In genomic region chr1:43171312-43171875, GRCh38 we compare ENCODE assay signal across 8 cellular contexts. TPM values are rescaled to one million over a fixed set of nuclear protein-coding genes. Genes with fewer than 3 reads are reported as not detected.
DNase-seq lines count a peak whose midpoint lies in the region; ATAC-seq and TF ChIP-seq lines count a peak whose summit lies in the region.

No MANE protein-coding gene starts in this region.

- no peaks in the 10 kb centered on the region for H3K27me3 ChIP-seq in body of pancreas
- H3K27me3 ChIP-seq in mesendoderm (ENCODE audit: insufficient read depth, low read length, poor library complexity): no peaks in the 10 kb centered on the region

- H3K4me3 ChIP-seq in body of pancreas: peak overlapping the region; percentile 60 to 94
- H3K4me3 ChIP-seq in mesendoderm (ENCODE audit: low read length): peak overlapping the region; percentile 98

- H3K9ac ChIP-seq in mesendoderm (ENCODE audit: low read length): peak overlapping the region; percentile 91

- peak overlapping the region in 5 of 7 donors; percentile 81 to 97 (median 96) for H3K27ac Mint-ChIP-seq in CD14-positive monocyte

- H3K36me3 Mint-ChIP-seq in CD14-positive monocyte: peaks cover 36 to 43% of the 10 kb centered on the region in 2 donors

- no peak overlapping the region for H3K23ac ChIP-seq in mesendoderm (ENCODE audit: low read length)

- no peak for DNase-seq in CD14-positive monocyte (ENCODE audit: low spot score)
- DNase-seq in body of pancreas: peak in 1 of 4 donors; percentile 12
- DNase-seq in mesendoderm: peak; percentile 31
- DNase-seq in NCI-H2196 treated with DMSO at 0.1 percent for 48 hours (lab: John Stamatoyannopoulos, UW; ENCODE audit: unreplicated experiment): no peak
- DNase-seq in NCI-H187 (lab: John Stamatoyannopoulos, UW): no peak
- DNase-seq in NCI-H1048 (lab: John Stamatoyannopoulos, UW): no peak
- DNase-seq in ureter (ENCODE audit: low spot score): no peak

- H3K4me1 Mint-ChIP-seq in CD14-positive monocyte: peaks cover 17% of the 10 kb centered on the region

- H2BK15ac ChIP-seq in mesendoderm (replicated peaks; ENCODE audit: low read depth): no peak overlapping the region

- H3K27me3 Mint-ChIP-seq in CD14-positive monocyte (ENCODE audit: low read depth in 3 of 3): peaks cover 2 to 11% (median 7%) of the 10 kb centered on the region in 3 donors

- no peak overlapping the region for H4K5ac ChIP-seq in mesendoderm (ENCODE audit: low read length)

- peaks cover 0 to 3% (median 0%) of the 10 kb centered on the region in 7 donors for H3K9me3 Mint-ChIP-seq in CD14-positive monocyte

- WGBS in body of pancreas, 2 donors: 19 to 27% methylated on average over 10 to 17 of the region's 17 CpGs
- WGBS in mesendoderm (ENCODE audit: extremely low coverage, insufficient coverage, low lambda C conversion rate): no CpG with 5 or more reads among the region's 17 CpGs

- no peak overlapping the region for H2BK120ac ChIP-seq in mesendoderm (ENCODE audit: low read depth, low read length)

- H3K56ac ChIP-seq in mesendoderm (ENCODE audit: low read length): peak overlapping the region; percentile 96

- H3K4me1 ChIP-seq in body of pancreas (peaks cover 16% of the 10 kb centered on the region), mesendoderm (ENCODE audit: control insufficient read depth, low read depth, low read length) (no peaks in the 10 kb centered on the region)

- H3K4me2 ChIP-seq in mesendoderm (ENCODE audit: low read length): peak overlapping the region; percentile 99

- ATAC-seq in HG03469 (IDR thresholded peaks at IDR 0.05; ENCODE audit: unreplicated experiment) (peak; percentile 10), body of pancreas (no peak)

- H3K36me3 ChIP-seq in body of pancreas (replicated peaks in 1 of 2; ENCODE audit: insufficient read depth in 1 of 2, low read depth in 2 of 2): peaks cover 0 to 14% of the 10 kb centered on the region in 2 donors
- H3K36me3 ChIP-seq in mesendoderm (ENCODE audit: control insufficient read depth, insufficient read depth, low read length): peaks cover 5% of the 10 kb centered on the region

- TF ChIP-seq POLR2A in body of pancreas (IDR thresholded peaks at IDR 0.05): no peak

- no peak overlapping the region for H4K8ac ChIP-seq in mesendoderm (ENCODE audit: low read depth, low read length)

- no peak overlapping the region for H2BK5ac ChIP-seq in mesendoderm (ENCODE audit: low read length)

- H3K4ac ChIP-seq in mesendoderm (ENCODE audit: low read depth, low read length): no peak overlapping the region

- TF ChIP-seq CTCF in CD14-positive monocyte (IDR thresholded peaks at IDR 0.05): no peak
- TF ChIP-seq CTCF in body of pancreas (IDR thresholded peaks at IDR 0.05): no peak

- H3K79me2 ChIP-seq in mesendoderm (ENCODE audit: control insufficient read depth, insufficient read depth, low read length): peaks cover 19% of the 10 kb centered on the region

- H3K4me3 Mint-ChIP-seq in CD14-positive monocyte: peak overlapping the region; percentile 94 to 96

- no peak overlapping the region for H3K18ac ChIP-seq in mesendoderm (ENCODE audit: low read length)

- no peak overlapping the region for H2AK5ac ChIP-seq in mesendoderm (ENCODE audit: low read length)

- H3K9me3 ChIP-seq in body of pancreas: no peaks in the 10 kb centered on the region

- peak overlapping the region in 2 of 4 donors; percentile 1 to 61 for H3K27ac ChIP-seq in body of pancreas
- H3K27ac ChIP-seq in mesendoderm (ENCODE audit: low read depth, low read length): no peak overlapping the region

- intact Hi-C loops in CD14-positive monocyte (cut with micrococcal nuclease): loop anchor here in 1 of 2 donors (5.0 to 10.0 kb wide), 4 partner anchors 193 to 404 kb away; partner anchors contain the start of genes C1orf50, ELOVL1, P3H1 and ZNF691
- intact Hi-C loops in body of pancreas (cut with DNase I): no loop called here

- H3K79me1 ChIP-seq in mesendoderm (ENCODE audit: low read length): peaks cover 16% of the 10 kb centered on the region

RNA-seq across cellular contexts. Expression of gene EBNA1BP2, which starts 0.7 kb away (rescaled TPM):
- polyA plus RNA-seq in CD14-positive monocyte: 10 to 100 TPM; 30.9 to 37.2 TPM
- total RNA-seq in body of pancreas (10 to 100 TPM; 27.5 to 35.3 TPM), ureter (63.0 TPM)
- polyA plus RNA-seq in mesendoderm (2013, experiment 1 of 2): 185 TPM
- 187 TPM for polyA plus RNA-seq in mesendoderm (2013, experiment 2 of 2)

RNA-seq across cellular contexts. Expression of gene CFAP57, which starts 0.7 kb away (rescaled TPM):
- under 1 TPM in 1 of 2 donors, not detected in 1; 0.05 TPM for polyA plus RNA-seq in CD14-positive monocyte
- total RNA-seq in body of pancreas (1 to 10 TPM in 1 of 2 donors, under 1 TPM in 1; 0.26 to 1.3 TPM), ureter (0.47 TPM)
- polyA plus RNA-seq in mesendoderm (2013, experiment 1 of 2): 0.22 TPM
- 0.15 TPM for polyA plus RNA-seq in mesendoderm (2013, experiment 2 of 2)
